ENCODE assay signal across 23 cellular contexts in genomic region chr9:124628741-124629140, GRCh38.
"Had no signal": no experiment of that assay in that cellular context is flagged by ENCODE, and none has a peak within 500 bp of the region (broad histone marks: within the 10 kb centered on the region; RNA-seq: fewer than 3 reads in every experiment).

No MANE protein-coding gene starts in this region.

- H3K4me3 Mint-ChIP-seq: stimulated activated effector memory CD8-positive, alpha-beta T cell treated with anti-CD3 and anti-CD28 coated beads, Interleukin-12 subunit alpha, Interleukin-12 subunit beta, amount 100 ng/mL, for 72 hours; stimulated activated memory B cell treated with anti-CD40 and anti-IgM and Interleukin-4, amounts not matched to agents 10 μg/mL and 1 μg/mL and 100 μg/mL, for 72 hours; stimulated activated naive B cell treated with anti-CD40 and anti-IgM and Interleukin-4, amounts not matched to agents 10 μg/mL and 1 μg/mL and 100 μg/mL, for 72 hours; stimulated activated naive CD8-positive, alpha-beta T cell treated with anti-CD3 and anti-CD28 coated beads, Interleukin-15, amount 100 ng/mL, for 72 hours; stimulated activated naive CD8-positive, alpha-beta T cell treated with anti-CD3 and anti-CD28 coated beads, Interleukin-15, Interleukin-2, amounts not matched to agents 100 ng/mL and 50 ng/mL, for 24 hours; type B pancreatic cell had no signal

- H3K27me3 Mint-ChIP-seq: stimulated activated memory B cell treated with anti-CD40 and anti-IgM and Interleukin-4, amounts not matched to agents 10 μg/mL and 1 μg/mL and 100 μg/mL, for 72 hours; stimulated activated naive B cell treated with anti-CD40 and anti-IgM and Interleukin-4, amounts not matched to agents 10 μg/mL and 1 μg/mL and 100 μg/mL, for 72 hours; stimulated activated naive CD8-positive, alpha-beta T cell treated with anti-CD3 and anti-CD28 coated beads, Interleukin-15, Interleukin-2, amounts not matched to agents 100 ng/mL and 50 ng/mL, for 24 hours; type B pancreatic cell had no signal

- DNase-seq: stimulated activated CD4-positive, alpha-beta T cell treated with anti-CD3 and anti-CD28 coated beads, Interleukin-2, amount 100 ng/mL, for 48 hours; stimulated activated CD4-positive, alpha-beta T cell treated with anti-CD3 and anti-CD28 coated beads, Interleukin-4, amount 100 ng/mL, for 1 hour; stimulated activated CD4-positive, alpha-beta T cell treated with anti-CD3 and anti-CD28 coated beads, Interleukin-4, amount 100 ng/mL, for 24 hours; stimulated activated CD4-positive, alpha-beta T cell treated with anti-CD3 and anti-CD28 coated beads, Interleukin-4, amount 100 ng/mL, for 4 hours; stimulated activated CD8-positive, alpha-beta memory T cell treated with anti-CD3 and anti-CD28 coated beads, Interleukin-4, amount 100 ng/mL, for 48 hours; stimulated activated naive B cell treated with anti-CD40 and anti-IgM and Interleukin-4, amounts not matched to agents 10 μg/mL and 1 μg/mL and 100 μg/mL, for 72 hours; stimulated activated naive CD4-positive, alpha-beta T cell; stimulated activated naive CD4-positive, alpha-beta T cell treated with Interleukin-2 at 50 U/mL for 16 hours; stimulated activated naive CD8-positive, alpha-beta T cell treated with anti-CD3 and anti-CD28 coated beads, Interleukin-15, amount 100 ng/mL, for 72 hours; stimulated activated naive CD8-positive, alpha-beta T cell treated with anti-CD3 and anti-CD28 coated beads, Interleukin-15, Interleukin-2, amounts not matched to agents 100 U/mL and 50 U/mL, for 24 hours; stomach; substantia nigra; testis; thyroid gland; tibial artery; transverse colon; trophoblast cell; upper lobe of right lung; uterus had no signal

- H3K27ac Mint-ChIP-seq: stimulated activated effector memory CD8-positive, alpha-beta T cell treated with anti-CD3 and anti-CD28 coated beads, Interleukin-12 subunit alpha, Interleukin-12 subunit beta, amount 100 ng/mL, for 72 hours; stimulated activated memory B cell treated with anti-CD40 and anti-IgM and Interleukin-4, amounts not matched to agents 10 μg/mL and 1 μg/mL and 100 μg/mL, for 72 hours; stimulated activated naive B cell treated with anti-CD40 and anti-IgM and Interleukin-4, amounts not matched to agents 10 μg/mL and 1 μg/mL and 100 μg/mL, for 72 hours; stimulated activated naive CD8-positive, alpha-beta T cell treated with anti-CD3 and anti-CD28 coated beads, Interleukin-15, amount 100 ng/mL, for 72 hours; stimulated activated naive CD8-positive, alpha-beta T cell treated with anti-CD3 and anti-CD28 coated beads, Interleukin-15, Interleukin-2, amounts not matched to agents 100 ng/mL and 50 ng/mL, for 24 hours; type B pancreatic cell had no signal

- H3K9me3 Mint-ChIP-seq: stimulated activated effector memory CD8-positive, alpha-beta T cell treated with anti-CD3 and anti-CD28 coated beads, Interleukin-12 subunit alpha, Interleukin-12 subunit beta, amount 100 ng/mL, for 72 hours; stimulated activated memory B cell treated with anti-CD40 and anti-IgM and Interleukin-4, amounts not matched to agents 10 μg/mL and 1 μg/mL and 100 μg/mL, for 72 hours; stimulated activated naive B cell treated with anti-CD40 and anti-IgM and Interleukin-4, amounts not matched to agents 10 μg/mL and 1 μg/mL and 100 μg/mL, for 72 hours; stimulated activated naive CD8-positive, alpha-beta T cell treated with anti-CD3 and anti-CD28 coated beads, Interleukin-15, amount 100 ng/mL, for 72 hours; stimulated activated naive CD8-positive, alpha-beta T cell treated with anti-CD3 and anti-CD28 coated beads, Interleukin-15, Interleukin-2, amounts not matched to agents 100 ng/mL and 50 ng/mL, for 24 hours; type B pancreatic cell had no signal

- H3K36me3 Mint-ChIP-seq: stimulated activated effector memory CD8-positive, alpha-beta T cell treated with anti-CD3 and anti-CD28 coated beads, Interleukin-12 subunit alpha, Interleukin-12 subunit beta, amount 100 ng/mL, for 72 hours; stimulated activated memory B cell treated with anti-CD40 and anti-IgM and Interleukin-4, amounts not matched to agents 10 μg/mL and 1 μg/mL and 100 μg/mL, for 72 hours; stimulated activated naive B cell treated with anti-CD40 and anti-IgM and Interleukin-4, amounts not matched to agents 10 μg/mL and 1 μg/mL and 100 μg/mL, for 72 hours; type B pancreatic cell had no signal

- ATAC-seq: stimulated activated effector memory CD8-positive, alpha-beta T cell treated with anti-CD3 and anti-CD28 coated beads, Interleukin-12 subunit alpha, Interleukin-12 subunit beta, amount 100 ng/mL, for 72 hours; stimulated activated memory B cell treated with anti-CD40 and anti-IgM and Interleukin-4, amounts not matched to agents 10 μg/mL and 1 μg/mL and 100 μg/mL, for 72 hours; stimulated activated naive B cell treated with anti-CD40 and anti-IgM and Interleukin-4, amounts not matched to agents 10 μg/mL and 1 μg/mL and 100 μg/mL, for 72 hours; stimulated activated naive CD8-positive, alpha-beta T cell treated with anti-CD3 and anti-CD28 coated beads, Interleukin-15, amount 100 ng/mL, for 72 hours; stimulated activated naive CD8-positive, alpha-beta T cell treated with anti-CD3 and anti-CD28 coated beads, Interleukin-15, Interleukin-2, amounts not matched to agents 100 U/mL and 50 U/mL, for 24 hours; upper lobe of right lung had no signal

- H3K4me1 Mint-ChIP-seq: stimulated activated effector memory CD8-positive, alpha-beta T cell treated with anti-CD3 and anti-CD28 coated beads, Interleukin-12 subunit alpha, Interleukin-12 subunit beta, amount 100 ng/mL, for 72 hours; stimulated activated memory B cell treated with anti-CD40 and anti-IgM and Interleukin-4, amounts not matched to agents 10 μg/mL and 1 μg/mL and 100 μg/mL, for 72 hours; stimulated activated naive B cell treated with anti-CD40 and anti-IgM and Interleukin-4, amounts not matched to agents 10 μg/mL and 1 μg/mL and 100 μg/mL, for 72 hours; stimulated activated naive CD8-positive, alpha-beta T cell treated with anti-CD3 and anti-CD28 coated beads, Interleukin-15, amount 100 ng/mL, for 72 hours had no signal
